ENCODE assay signal across 31 cellular contexts in the genomic region with DNA sequence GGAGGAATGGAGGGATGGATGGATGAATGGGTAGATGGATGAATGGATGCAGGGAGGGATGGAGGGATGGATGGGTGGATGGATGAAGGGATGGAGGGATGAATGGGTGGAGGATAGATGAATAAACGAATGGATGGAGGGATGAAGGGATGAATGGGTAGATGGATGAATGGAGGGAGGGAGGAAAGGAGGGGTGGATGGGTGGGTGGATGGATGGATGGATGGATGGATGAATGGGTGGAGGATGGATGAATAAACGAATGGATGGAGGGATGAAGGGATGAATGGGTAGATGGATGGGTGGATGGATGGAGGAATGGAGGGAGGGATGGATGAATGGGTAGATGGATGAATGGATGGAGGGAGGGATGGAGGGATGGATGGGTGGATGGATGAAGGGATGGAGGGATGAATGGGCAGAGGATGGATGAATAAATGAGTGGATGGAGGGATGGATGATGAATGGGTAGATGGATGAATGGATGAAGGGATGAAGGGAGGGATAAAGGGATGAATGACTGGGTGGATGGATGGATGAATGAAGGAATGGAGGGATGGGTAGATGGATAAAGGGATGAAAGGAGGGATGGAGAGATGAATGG.
"Had no signal": no experiment of that assay in that cellular context is flagged by ENCODE, and none has a peak within 500 bp of the region (broad histone marks: within the 10 kb centered on the region; RNA-seq: fewer than 3 reads in every experiment).

No MANE protein-coding gene starts in this region.

- DNase-seq: islet precursor cell; left cardiac atrium; lower lobe of right lung; mammary epithelial cell; mesenchymal stem cell; naive B cell; natural killer cell; nephron progenitor cell; occipital lobe; right lobe of liver; stimulated activated CD4-positive, alpha-beta T cell treated with anti-CD3 and anti-CD28 coated beads, Interleukin-1b, Interleukin-23, amount 100 ng/mL, for 48 hours; stimulated activated CD4-positive, alpha-beta T cell treated with anti-CD3 and anti-CD28 coated beads, Interleukin-2, amount 100 ng/mL, for 48 hours; stimulated activated CD4-positive, alpha-beta T cell treated with anti-CD3 and anti-CD28 coated beads, Interleukin-4, amount 100 ng/mL, for 4 hours; stimulated activated CD8-positive, alpha-beta memory T cell treated with anti-CD3 and anti-CD28 coated beads, Interleukin-4, amount 100 ng/mL, for 48 hours; stimulated activated naive B cell treated with anti-CD40 and anti-IgM and Interleukin-4, amounts not matched to agents 10 μg/mL and 1 μg/mL and 100 μg/mL, for 72 hours; stimulated activated naive CD8-positive, alpha-beta T cell treated with anti-CD3 and anti-CD28 coated beads, Interleukin-15, Interleukin-2, amounts not matched to agents 100 U/mL and 50 U/mL, for 24 hours; stomach; testis; thyroid gland; transverse colon; upper lobe of left lung had no signal

- H3K4me1 ChIP-seq: neural progenitor cell, thyroid gland had no signal

- H3K9ac ChIP-seq: neural progenitor cell, parathyroid adenoma had no signal

- H2AFZ ChIP-seq: hepatocyte, neural progenitor cell, parathyroid adenoma had no signal

- H3K36me3 ChIP-seq: lower lobe of right lung, neural progenitor cell, neutrophil, right atrium auricular region, right lobe of liver, stomach, thyroid gland, transverse colon, upper lobe of left lung, vagina had no signal

- H3K27me3 ChIP-seq: hepatocyte, neutrophil, right atrium auricular region, right lobe of liver, stomach, testis, thyroid gland, transverse colon, upper lobe of left lung, vagina had no signal

- H3K4me3 Mint-ChIP-seq: mesothelial cell of epicardium, natural killer cell, nephron progenitor cell, neural progenitor cell had no signal

- H3K4me1 Mint-ChIP-seq: nephron progenitor cell had no signal

- H3K27ac ChIP-seq: hepatocyte, lower lobe of right lung, neural progenitor cell, neutrophil, parathyroid adenoma, right atrium auricular region, right lobe of liver, stomach, testis, thyroid gland, transverse colon, upper lobe of left lung, vagina had no signal

- H3K27ac Mint-ChIP-seq: mesothelial cell of epicardium; nephron progenitor cell; neural progenitor cell; progenitor cell of endocrine pancreas; stimulated activated naive B cell treated with anti-CD40 and anti-IgM and Interleukin-4, amounts not matched to agents 10 μg/mL and 1 μg/mL and 100 μg/mL, for 72 hours had no signal

- H3K9me3 ChIP-seq: lower lobe of right lung, neutrophil, right atrium auricular region, right lobe of liver, stomach, testis, thyroid gland, transverse colon, upper lobe of left lung, vagina had no signal

- H3K4me3 ChIP-seq: hepatocyte, lower lobe of right lung, neural progenitor cell, right atrium auricular region, right lobe of liver, smooth muscle cell, stomach, testis, thyroid gland, transverse colon, upper lobe of left lung, vagina had no signal

- H3K9me3 Mint-ChIP-seq: mesothelial cell of epicardium; naive B cell; natural killer cell; neural progenitor cell; stimulated activated naive B cell treated with anti-CD40 and anti-IgM and Interleukin-4, amounts not matched to agents 10 μg/mL and 1 μg/mL and 100 μg/mL, for 72 hours had no signal

- H3K79me2 ChIP-seq: hepatocyte, parathyroid adenoma had no signal

- H3K4me2 ChIP-seq: hepatocyte, neural progenitor cell, smooth muscle cell had no signal

- ATAC-seq: left cardiac atrium; left lobe of liver; lower lobe of right lung; natural killer cell; right lobe of liver; stimulated activated naive B cell treated with anti-CD40 and anti-IgM and Interleukin-4, amounts not matched to agents 10 μg/mL and 1 μg/mL and 100 μg/mL, for 72 hours; stimulated activated naive CD8-positive, alpha-beta T cell treated with anti-CD3 and anti-CD28 coated beads, Interleukin-15, Interleukin-2, amounts not matched to agents 100 U/mL and 50 U/mL, for 24 hours had no signal
